Comparison of ENCODE assay signal across 16 cellular contexts in the genomic region with DNA sequence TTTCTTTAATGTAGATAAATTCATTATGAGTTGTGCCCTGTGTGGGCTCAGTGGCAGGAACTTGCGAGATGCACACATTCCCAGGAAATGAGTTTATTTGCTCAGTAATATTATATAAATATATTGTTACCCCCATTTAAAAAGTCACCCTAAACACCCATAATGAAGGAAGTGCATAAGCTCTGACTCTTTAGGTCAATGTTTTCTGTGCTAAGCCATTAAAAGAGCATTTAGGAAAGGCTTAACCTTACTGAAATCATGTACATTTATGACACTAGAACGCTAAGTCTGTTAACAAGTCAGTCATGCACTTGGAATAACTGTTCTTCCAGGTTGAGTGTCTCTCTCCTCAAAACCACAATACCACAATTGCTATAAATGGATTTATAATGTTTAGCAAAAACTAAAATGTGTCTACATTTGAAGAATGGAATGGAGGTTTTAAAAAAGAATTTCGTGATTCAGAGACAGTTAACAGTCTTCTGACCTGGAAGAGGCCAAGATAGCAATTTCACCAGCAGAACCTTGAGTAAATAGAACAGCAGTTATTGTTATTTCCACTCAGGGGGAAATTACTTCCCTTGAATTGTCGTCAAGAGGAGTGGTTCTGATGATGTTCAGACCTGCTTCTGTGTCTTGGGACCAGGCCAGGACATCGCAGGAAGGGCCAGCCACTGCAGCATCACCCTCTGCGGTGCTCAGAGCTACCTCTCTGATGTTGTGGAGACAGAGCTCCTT.
DNase-seq lines count a peak whose midpoint lies in the region; ATAC-seq and TF ChIP-seq lines count a peak whose summit lies in the region.
"Had no signal": no experiment of that assay in that cellular context is flagged by ENCODE, and none has a peak within 500 bp of the region (broad histone marks: within the 10 kb centered on the region; RNA-seq: fewer than 3 reads in every experiment).

No MANE protein-coding gene starts in this region.

- intact Hi-C loops in mucosa of descending colon (cut with DNase I, micrococcal nuclease) = no loop called here

- H3K4me3 ChIP-seq in WI38 (ENCODE audit: low read depth, low read length) (peak overlapping the region; percentile 41), H7 (ENCODE audit: insufficient read depth, low read depth, low read length) (no peak overlapping the region), mucosa of descending colon (no peak overlapping the region)
- H3K4me3 ChIP-seq: coronary artery, hepatocyte, right lobe of liver had no signal

- TF ChIP-seq CTCF in WI38 (IDR thresholded peaks at IDR 0.05; ENCODE audit: low read depth, low read length) (no peak), mucosa of descending colon (IDR thresholded peaks at IDR 0.05) (no peak)

- H3K27me3 ChIP-seq in H7 (ENCODE audit: control insufficient read depth, insufficient read depth, low read length) = no peaks in the 10 kb centered on the region
- H3K27me3 ChIP-seq: right lobe of liver had no signal

- H3K36me3 ChIP-seq in H7 (replicated peaks; ENCODE audit: control insufficient read depth, insufficient read depth, low read length) (no peaks in the 10 kb centered on the region), mucosa of descending colon (ENCODE audit: low read depth) (no peaks in the 10 kb centered on the region)
- H3K36me3 ChIP-seq: right lobe of liver had no signal

- H3K9me3 ChIP-seq in mucosa of descending colon = no peaks in the 10 kb centered on the region
- H3K9me3 ChIP-seq: right lobe of liver had no signal

- no peak for ATAC-seq in esophagus mucosa
- no peak for ATAC-seq in mucosa of descending colon
- ATAC-seq: CD8-positive, alpha-beta T cell; right lobe of liver had no signal

- no peaks in the 10 kb centered on the region for H3K4me1 ChIP-seq in mucosa of descending colon (ENCODE audit: low read depth)
- H3K4me1 ChIP-seq: right lobe of liver had no signal

- peak; percentile 83 for DNase-seq in AG08395 (ENCODE audit: low spot score)
- DNase-seq in HK-2 (ENCODE audit: unreplicated experiment) = peak; percentile 58
- peak; percentile 86 for DNase-seq in glomerular visceral epithelial cell (ENCODE audit: extremely low spot score)
- no peak for DNase-seq in stimulated activated CD4-positive, alpha-beta T cell treated with anti-CD3 and anti-CD28 coated beads, Interleukin-15, amount 100 ng/mL, for 24 hours
- no peak for DNase-seq in H7
- no peak for DNase-seq in mucosa of descending colon
- DNase-seq: activated gamma-delta T cell; CD8-positive, alpha-beta T cell; GOT3; right lobe of liver; SIG-M5; trophoblast cell had no signal

Comparison
In these comparisons a context has a peak if more than half of its experiments do, and no peak if none do; other contexts are left out.
1. DNase-seq: peak in AG08395 (single experiment), HK-2 (single experiment) and glomerular visceral epithelial cell (single experiment); none in stimulated activated CD4-positive, alpha-beta T cell treated with anti-CD3 and anti-CD28 coated beads, Interleukin-15, amount 100 ng/mL, for 24 hours (single experiment), H7 (single experiment) and mucosa of descending colon (0 of 3).